ENCODE assay signal across 23 cellular contexts in genomic region chr1:78958711-78959110, GRCh38. TPM values are rescaled to one million over a fixed set of nuclear protein-coding genes. Genes with fewer than 3 reads are reported as not detected.
"Had no signal": no experiment of that assay in that cellular context is flagged by ENCODE, and none has a peak within 500 bp of the region (broad histone marks: within the 10 kb centered on the region; RNA-seq: fewer than 3 reads in every experiment).

No MANE protein-coding gene starts in this region.

- H3K4me3 ChIP-seq: SJCRH30 had no signal

- DNase-seq: KBM-7, MV-4-11, NCI-H1048, NCI-H1105, NCI-H1436, NCI-H187, NCI-H2029, NCI-H2081 treated with DMSO at 0.1 percent for 48 hours, NCI-H2171, NCI-H226, NCI-H446, NCI-H510A, NCI-H524 treated with DMSO at 0.1 percent for 48 hours, NCI-H69, NCI-H774, PC-3, SHP77 treated with DMSO at 0.1 percent for 48 hours, SJCRH30 had no signal

- H3K27me3 ChIP-seq: SJCRH30 had no signal

- H3K4me1 ChIP-seq: SJCRH30 had no signal

- H3K9me3 ChIP-seq: SJCRH30 had no signal

- H3K36me3 ChIP-seq: SJCRH30 had no signal

- ATAC-seq: Panc1, PC-3, Right ventricle myocardium inferior, SK-N-SH treated with all-trans-retinoic acid at 6 μM for 48 hours had no signal

- H3K27ac ChIP-seq: SJCRH30 had no signal

RNA-seq across cellular contexts. Expression of gene ADGRL4, which starts 47.8 kb away (rescaled TPM):
- total RNA-seq: HT-29, OCI-LY7, PC-3, SJCRH30 had no signal
